In the genomic region with DNA sequence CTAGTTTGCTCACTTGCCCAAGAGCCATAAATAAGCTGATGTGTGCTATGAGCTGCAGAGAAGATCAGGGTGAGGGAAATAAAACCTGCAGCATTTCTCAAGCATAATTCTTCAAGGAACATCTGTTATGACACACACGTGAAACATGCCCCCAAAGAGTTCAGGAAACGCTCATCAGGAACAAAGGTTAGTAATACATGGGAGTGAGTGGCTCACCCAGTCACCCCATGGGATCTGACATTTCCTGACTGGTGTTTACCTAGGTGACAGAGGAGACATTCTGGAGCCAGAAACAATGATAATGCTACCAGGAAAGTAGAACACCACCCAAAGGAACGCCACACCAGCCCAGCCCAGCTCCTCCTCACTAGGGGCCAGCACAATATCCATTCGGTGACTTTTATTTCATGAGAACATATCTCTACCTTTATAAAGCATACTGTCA, we compare ENCODE assay signal across 12 cellular contexts.
DNase-seq lines count a peak whose midpoint lies in the region; ATAC-seq, FAIRE-seq and TF ChIP-seq lines count a peak whose summit lies in the region.
"Had no signal": no experiment of that assay in that cellular context is flagged by ENCODE, and none has a peak within 500 bp of the region (broad histone marks: within the 10 kb centered on the region; RNA-seq: fewer than 3 reads in every experiment).

No MANE protein-coding gene starts in this region.

- H3K4me1 Mint-ChIP-seq in Calu3 (ENCODE audit: low read depth, unreplicated experiment): peaks cover 13% of the 10 kb centered on the region
- H3K4me1 Mint-ChIP-seq in stimulated activated naive B cell treated with anti-CD40 and anti-IgM and Interleukin-4, amounts not matched to agents 10 μg/mL and 1 μg/mL and 100 μg/mL, for 72 hours: peaks cover 9 to 11% of the 10 kb centered on the region in 2 donors
- peaks cover 14% of the 10 kb centered on the region for H3K4me1 Mint-ChIP-seq in activated T-helper 1 cell treated with anti-CD3 and anti-CD28 coated beads, Interleukin-12 subunit alpha, Interleukin-12 subunit beta, Interleukin-2, Interleukin-4 antibody, amounts not matched to agents 30 ng/mL and 10 ng/mL and 1 ng/mL, durations not matched to agents 14 hours and 24 hours and 36 hours (ENCODE audit: low read depth)

- H3K27me3 ChIP-seq in bronchial epithelial cell (ENCODE audit: control insufficient read depth, insufficient read depth, low read length): no peaks in the 10 kb centered on the region
- H3K27me3 ChIP-seq: cardiac muscle cell, ovary had no signal

- H3K4me3 ChIP-seq in bronchial epithelial cell (ENCODE audit: low read depth, low read length): no peak overlapping the region
- H3K4me3 ChIP-seq: cardiac muscle cell, ovary had no signal

- H3K36me3 Mint-ChIP-seq in Calu3 (ENCODE audit: insufficient read depth, unreplicated experiment): no peaks in the 10 kb centered on the region
- no peaks in the 10 kb centered on the region for H3K36me3 Mint-ChIP-seq in stimulated activated naive B cell treated with anti-CD40 and anti-IgM and Interleukin-4, amounts not matched to agents 10 μg/mL and 1 μg/mL and 100 μg/mL, for 72 hours
- H3K36me3 Mint-ChIP-seq in activated T-helper 1 cell treated with anti-CD3 and anti-CD28 coated beads, Interleukin-12 subunit alpha, Interleukin-12 subunit beta, Interleukin-2, Interleukin-4 antibody, amounts not matched to agents 30 ng/mL and 10 ng/mL and 1 ng/mL, durations not matched to agents 14 hours and 24 hours and 36 hours (ENCODE audit: low read depth): peaks cover 3% of the 10 kb centered on the region

- no peaks in the 10 kb centered on the region for H3K27me3 Mint-ChIP-seq in Calu3 (ENCODE audit: unreplicated experiment)
- H3K27me3 Mint-ChIP-seq in stimulated activated naive B cell treated with anti-CD40 and anti-IgM and Interleukin-4, amounts not matched to agents 10 μg/mL and 1 μg/mL and 100 μg/mL, for 72 hours: peaks cover 0 to 9% of the 10 kb centered on the region in 2 donors
- H3K27me3 Mint-ChIP-seq in activated T-helper 1 cell treated with anti-CD3 and anti-CD28 coated beads, Interleukin-12 subunit alpha, Interleukin-12 subunit beta, Interleukin-2, Interleukin-4 antibody, amounts not matched to agents 30 ng/mL and 10 ng/mL and 1 ng/mL, durations not matched to agents 14 hours and 24 hours and 36 hours (ENCODE audit: insufficient read depth): peaks cover 8% of the 10 kb centered on the region

- CTCF ChIA-PET in Calu3 (lab: Charles Lee): no interaction called here

- intact Hi-C loops in Calu3 (cut with micrococcal nuclease; ENCODE audit: unreplicated experiment): no loop called here
- intact Hi-C loops in activated T-helper 1 cell treated with anti-CD3 and anti-CD28 coated beads, Interleukin-12 subunit alpha, Interleukin-12 subunit beta, Interleukin-2, Interleukin-4 antibody, amounts not matched to agents 30 ng/mL and 10 ng/mL and 1 ng/mL, durations not matched to agents 14 hours and 24 hours and 36 hours (cut with micrococcal nuclease): no loop called here

- no peaks in the 10 kb centered on the region for H3K9me3 Mint-ChIP-seq in Calu3 (ENCODE audit: low read depth, unreplicated experiment)
- H3K9me3 Mint-ChIP-seq in stimulated activated naive B cell treated with anti-CD40 and anti-IgM and Interleukin-4, amounts not matched to agents 10 μg/mL and 1 μg/mL and 100 μg/mL, for 72 hours: peaks cover 2 to 5% of the 10 kb centered on the region in 2 donors
- H3K9me3 Mint-ChIP-seq in activated T-helper 1 cell treated with anti-CD3 and anti-CD28 coated beads, Interleukin-12 subunit alpha, Interleukin-12 subunit beta, Interleukin-2, Interleukin-4 antibody, amounts not matched to agents 30 ng/mL and 10 ng/mL and 1 ng/mL, durations not matched to agents 14 hours and 24 hours and 36 hours: peaks cover 7% of the 10 kb centered on the region

- BruUV-seq in Calu3 (replicated peaks; lab: Mats Ljungman, UMichigan): no TSS peak

- TF ChIP-seq CTCF in Calu3 (IDR thresholded peaks at IDR 0.05; ENCODE audit: unreplicated experiment): no peak
- TF ChIP-seq CTCF in bronchial epithelial cell (IDR thresholded peaks at IDR 0.05; ENCODE audit: insufficient read depth, low read length, severe bottlenecking): no peak

- H3K27ac Mint-ChIP-seq in Calu3 (ENCODE audit: unreplicated experiment): no peak overlapping the region
- no peak overlapping the region for H3K27ac Mint-ChIP-seq in stimulated activated naive B cell treated with anti-CD40 and anti-IgM and Interleukin-4, amounts not matched to agents 10 μg/mL and 1 μg/mL and 100 μg/mL, for 72 hours
- no peak overlapping the region for H3K27ac Mint-ChIP-seq in activated T-helper 1 cell treated with anti-CD3 and anti-CD28 coated beads, Interleukin-12 subunit alpha, Interleukin-12 subunit beta, Interleukin-2, Interleukin-4 antibody, amounts not matched to agents 30 ng/mL and 10 ng/mL and 1 ng/mL, durations not matched to agents 14 hours and 24 hours and 36 hours

- DNase-seq in Calu3 (peak; percentile 14), LoVo (ENCODE audit: low spot score) (peak; percentile 78), bronchial epithelial cell (ENCODE audit: low read depth) (peak; percentile 74), lung microvascular endothelial cell (ENCODE audit: low read depth in 2 of 2) (peak; percentile 59 to 82), mesenteric fat pad (ENCODE audit: low spot score) (no peak), UCSD-AML1 (lab: John Stamatoyannopoulos, UW; ENCODE audit: unreplicated experiment) (no peak)
- DNase-seq in stimulated activated naive B cell treated with anti-CD40 and anti-IgM and Interleukin-4, amounts not matched to agents 10 μg/mL and 1 μg/mL and 100 μg/mL, for 72 hours: no peak
- no peak for DNase-seq in activated T-helper 1 cell treated with anti-CD3 and anti-CD28 coated beads, Interleukin-12 subunit alpha, Interleukin-12 subunit beta, Interleukin-2, Interleukin-4 antibody, amounts not matched to agents 30 ng/mL and 10 ng/mL and 1 ng/mL, durations not matched to agents 14 hours and 24 hours and 36 hours (ENCODE audit: low spot score)
- DNase-seq: KG1, ovary, SHP77 treated with DMSO at 0.1 percent for 48 hours had no signal

- ATAC-seq in stimulated activated naive B cell treated with anti-CD40 and anti-IgM and Interleukin-4, amounts not matched to agents 10 μg/mL and 1 μg/mL and 100 μg/mL, for 72 hours (replicated peaks): no peak

- FAIRE-seq in bronchial epithelial cell (lab: Jason Lieb, UNC): no peak

- H3K4me3 Mint-ChIP-seq in Calu3 (ENCODE audit: low read depth, unreplicated experiment): no peak overlapping the region
- no peak overlapping the region for H3K4me3 Mint-ChIP-seq in stimulated activated naive B cell treated with anti-CD40 and anti-IgM and Interleukin-4, amounts not matched to agents 10 μg/mL and 1 μg/mL and 100 μg/mL, for 72 hours
- no peak overlapping the region for H3K4me3 Mint-ChIP-seq in activated T-helper 1 cell treated with anti-CD3 and anti-CD28 coated beads, Interleukin-12 subunit alpha, Interleukin-12 subunit beta, Interleukin-2, Interleukin-4 antibody, amounts not matched to agents 30 ng/mL and 10 ng/mL and 1 ng/mL, durations not matched to agents 14 hours and 24 hours and 36 hours

- no peaks in the 10 kb centered on the region for H3K36me3 ChIP-seq in bronchial epithelial cell (ENCODE audit: control insufficient read depth, insufficient read depth, low read length)
- H3K36me3 ChIP-seq: cardiac muscle cell, ovary had no signal

Comparison
In these comparisons a context has a peak if more than half of its experiments do, and no peak if none do; other contexts are left out.
1. DNase-seq: peak in Calu3 (single experiment), LoVo (single experiment), bronchial epithelial cell (single experiment) and lung microvascular endothelial cell (2 of 2); none in stimulated activated naive B cell treated with anti-CD40 and anti-IgM and Interleukin-4, amounts not matched to agents 10 μg/mL and 1 μg/mL and 100 μg/mL, for 72 hours (single experiment), mesenteric fat pad (single experiment), UCSD-AML1 (single experiment) and activated T-helper 1 cell treated with anti-CD3 and anti-CD28 coated beads, Interleukin-12 subunit alpha, Interleukin-12 subunit beta, Interleukin-2, Interleukin-4 antibody, amounts not matched to agents 30 ng/mL and 10 ng/mL and 1 ng/mL, durations not matched to agents 14 hours and 24 hours and 36 hours (single experiment).